In the genomic region with DNA sequence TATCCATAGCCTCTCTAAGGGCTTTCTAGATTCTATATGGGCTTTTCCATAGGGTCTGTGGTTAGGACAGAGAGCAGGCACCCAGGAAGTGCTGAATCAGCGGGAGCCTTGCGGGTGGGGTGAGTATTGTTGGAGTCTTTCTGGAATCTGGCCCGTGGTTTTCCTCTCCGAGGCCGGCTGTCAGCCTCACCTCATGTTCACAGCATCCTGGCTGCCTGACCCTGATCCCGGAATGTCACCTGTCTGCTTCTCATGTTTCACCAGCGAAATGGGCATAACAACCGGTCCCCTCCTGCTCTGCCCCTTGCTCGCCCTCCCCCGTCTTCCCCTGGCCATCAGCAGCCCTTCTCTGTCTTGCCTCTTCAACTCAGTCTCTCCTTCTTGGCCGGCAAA, we compare ENCODE assay signal across 9 cellular contexts. TPM values are rescaled to one million over a fixed set of nuclear protein-coding genes. Genes with fewer than 3 reads are reported as not detected.
A peak's percentile ranks its signal among the peaks of the same experiment; 100 is the strongest.
DNase-seq lines count a peak whose midpoint lies in the region; ATAC-seq and TF ChIP-seq lines count a peak whose summit lies in the region.
"Had no signal": no experiment of that assay in that cellular context is flagged by ENCODE, and none has a peak within 500 bp of the region (broad histone marks: within the 10 kb centered on the region; RNA-seq: fewer than 3 reads in every experiment).

No MANE protein-coding gene starts in this region.

- CTCF ChIA-PET in CD4-positive, alpha-beta T cell (lab: Charles Lee) = no interaction called here
- CTCF ChIA-PET in naive thymus-derived CD4-positive, alpha-beta T cell (lab: Charles Lee) = no interaction called here

- intact Hi-C loops in CD4-positive, alpha-beta T cell (cut with DNase I, micrococcal nuclease) = no loop called here
- intact Hi-C loops in naive thymus-derived CD4-positive, alpha-beta T cell (cut with micrococcal nuclease) = loop anchor here in 1 of 2 donors (1.0 kb wide), 1 partner anchor 8 kb away; no protein-coding TSS in a partner anchor

- TF ChIP-seq CTCF in CD4-positive, alpha-beta T cell (IDR thresholded peaks at IDR 0.05) = no peak
- TF ChIP-seq CTCF in chondrocyte (IDR thresholded peaks at IDR 0.05) = no peak
- no peak for TF ChIP-seq CTCF in BE2C (IDR thresholded peaks at IDR 0.05; ENCODE audit: low read depth, low read length)
- TF ChIP-seq CTCF in HFFc6 (IDR thresholded peaks at IDR 0.05) = no peak

- H3K36me3 ChIP-seq in naive thymus-derived CD4-positive, alpha-beta T cell (ENCODE audit: control insufficient read depth in 2 of 3, insufficient read depth in 3 of 3, low read length in 3 of 3) = no peaks in the 10 kb centered on the region
- no peaks in the 10 kb centered on the region for H3K36me3 ChIP-seq in BE2C

- no peak for ATAC-seq in CD4-positive, alpha-beta T cell (ENCODE audit: poor library complexity)
- ATAC-seq in naive thymus-derived CD4-positive, alpha-beta T cell = no peak
- ATAC-seq in HG03354 (IDR thresholded peaks at IDR 0.05; ENCODE audit: poor library complexity, severe bottlenecking, unreplicated experiment) = no peak

- peaks cover 61% of the 10 kb centered on the region for H3K4me1 Mint-ChIP-seq in CD4-positive, alpha-beta T cell (ENCODE audit: low read depth)
- H3K4me1 Mint-ChIP-seq in chondrocyte (ENCODE audit: low read depth) (peaks cover 33% of the 10 kb centered on the region), HFFc6 (ENCODE audit: low read depth) (peaks cover 38% of the 10 kb centered on the region)
- peaks cover 43 to 89% (median 64%) of the 10 kb centered on the region in 7 donors for H3K4me1 Mint-ChIP-seq in naive thymus-derived CD4-positive, alpha-beta T cell

- DNase-seq in CD4-positive, alpha-beta T cell = no peak
- DNase-seq in HT1080 (ENCODE audit: low read depth) (peak; percentile 46), chondrocyte (ENCODE audit: low spot score) (no peak), BE2C (no peak), HFFc6 (no peak), NCI-H1048 (lab: John Stamatoyannopoulos, UW) (no peak)
- no peak for DNase-seq in naive thymus-derived CD4-positive, alpha-beta T cell
- DNase-seq: activated CD4-positive, CD25-positive, alpha-beta regulatory T cell treated with anti-CD3 and anti-CD28 coated beads, Interleukin-2, amount 50 U/mL, for 72 hours had no signal

- H3K4me1 ChIP-seq in naive thymus-derived CD4-positive, alpha-beta T cell (ENCODE audit: control insufficient read depth in 2 of 2, insufficient read depth in 2 of 2, low read length in 2 of 2) = peaks cover 0 to 63% of the 10 kb centered on the region in 2 donors
- peaks cover 20% of the 10 kb centered on the region for H3K4me1 ChIP-seq in BE2C

- POLR2A ChIA-PET in CD4-positive, alpha-beta T cell (lab: Charles Lee) = interaction anchor here (3.3 kb wide), 1 partner anchor 13 kb away, joined by 21 read pairs; no protein-coding TSS in a partner anchor
- POLR2A ChIA-PET in naive thymus-derived CD4-positive, alpha-beta T cell (lab: Charles Lee) = interaction anchor here (1.9 to 10.6 kb wide), 4 partner anchors 7 to 35 kb away, joined by 10 to 172 read pairs (median 12); no protein-coding TSS in a partner anchor

- H3K9me3 ChIP-seq in CD4-positive, alpha-beta T cell (ENCODE audit: control insufficient read depth, low read length) = no peaks in the 10 kb centered on the region
- H3K9me3 ChIP-seq in naive thymus-derived CD4-positive, alpha-beta T cell (ENCODE audit: control insufficient read depth in 2 of 3, low read length in 3 of 3) = no peaks in the 10 kb centered on the region
- H3K9me3 ChIP-seq in BE2C = no peaks in the 10 kb centered on the region

- H3K27ac ChIP-seq in CD4-positive, alpha-beta T cell (ENCODE audit: low read depth, low read length) = no peak overlapping the region
- no peak overlapping the region for H3K27ac ChIP-seq in naive thymus-derived CD4-positive, alpha-beta T cell (ENCODE audit: low read depth, low read length)

- H3K4me3 Mint-ChIP-seq in CD4-positive, alpha-beta T cell = no peak overlapping the region
- H3K4me3 Mint-ChIP-seq in chondrocyte (ENCODE audit: unreplicated experiment) = no peak overlapping the region
- peak overlapping the region in 9 of 10 donors; percentile 4 to 78 (median 57) for H3K4me3 Mint-ChIP-seq in naive thymus-derived CD4-positive, alpha-beta T cell
- no peak overlapping the region for H3K4me3 Mint-ChIP-seq in HFFc6

- peak overlapping the region; percentile 62 for H3K27ac Mint-ChIP-seq in CD4-positive, alpha-beta T cell
- H3K27ac Mint-ChIP-seq in chondrocyte (ENCODE audit: unreplicated experiment) = peak overlapping the region; percentile 3
- H3K27ac Mint-ChIP-seq in naive thymus-derived CD4-positive, alpha-beta T cell = peak overlapping the region in 7 of 9 donors; percentile 4 to 82 (median 78)
- H3K27ac Mint-ChIP-seq in HFFc6 = no peak overlapping the region

- H3K4me3 ChIP-seq in naive thymus-derived CD4-positive, alpha-beta T cell (ENCODE audit: low read length) = no peak overlapping the region
- H3K4me3 ChIP-seq in BE2C (ENCODE audit: low read depth, low read length) = no peak overlapping the region

- no peaks in the 10 kb centered on the region for H3K27me3 Mint-ChIP-seq in CD4-positive, alpha-beta T cell
- H3K27me3 Mint-ChIP-seq in chondrocyte (ENCODE audit: low read depth) (no peaks in the 10 kb centered on the region), HFFc6 (ENCODE audit: insufficient read depth) (no peaks in the 10 kb centered on the region; the same call in 1 of the 2 replicates)
- H3K27me3 Mint-ChIP-seq in naive thymus-derived CD4-positive, alpha-beta T cell = no peaks in the 10 kb centered on the region

- no peaks in the 10 kb centered on the region for H3K36me3 Mint-ChIP-seq in CD4-positive, alpha-beta T cell (ENCODE audit: low read depth)
- H3K36me3 Mint-ChIP-seq in chondrocyte (ENCODE audit: low read depth) (no peaks in the 10 kb centered on the region), HFFc6 (ENCODE audit: low read depth) (no peaks in the 10 kb centered on the region)
- peaks cover 0 to 2% (median 0%) of the 10 kb centered on the region in 5 donors for H3K36me3 Mint-ChIP-seq in naive thymus-derived CD4-positive, alpha-beta T cell

- H3K27me3 ChIP-seq in CD4-positive, alpha-beta T cell (ENCODE audit: control insufficient read depth, insufficient read depth, low read length) = no peaks in the 10 kb centered on the region
- H3K27me3 ChIP-seq in naive thymus-derived CD4-positive, alpha-beta T cell (ENCODE audit: control insufficient read depth in 2 of 2, insufficient read depth in 2 of 2, low read length in 2 of 2) = no peaks in the 10 kb centered on the region
- no peaks in the 10 kb centered on the region for H3K27me3 ChIP-seq in BE2C

- H3K9me3 Mint-ChIP-seq in CD4-positive, alpha-beta T cell = no peaks in the 10 kb centered on the region
- no peaks in the 10 kb centered on the region for H3K9me3 Mint-ChIP-seq in chondrocyte (ENCODE audit: low read depth)
- no peaks in the 10 kb centered on the region for H3K9me3 Mint-ChIP-seq in naive thymus-derived CD4-positive, alpha-beta T cell
- H3K9me3 Mint-ChIP-seq in HFFc6 = no peaks in the 10 kb centered on the region

RNA-seq across cellular contexts. Expression of a gene that starts 36.5 kb away (rescaled TPM):
- total RNA-seq in CD4-positive, alpha-beta T cell = 100 to 1,000 TPM; 427 to 436 TPM
- total RNA-seq in HT1080 (2014; rRNA removed; shearing (Covaris generic)) = 13.0 and 16.1 TPM in 2 replicates
- polyA plus RNA-seq in HT1080 (2015; cell fraction: cytosol; rRNA removed) = 114 and 121 TPM in 2 replicates
- polyA plus RNA-seq in HT1080 (2015; cell fraction: nucleus; rRNA removed) = 143 and 155 TPM in 2 replicates
- 68.5 to 241 TPM (median 227 TPM) in 3 replicates for total RNA-seq in chondrocyte
- 100 to 1,000 TPM in 3 of 5 experiments, 10 to 100 TPM in 2; 25.4 to 335 (median 135) TPM for total RNA-seq in naive thymus-derived CD4-positive, alpha-beta T cell
- 100 to 1,000 TPM in 1 of 2 donors, 10 to 100 TPM in 1; 80.4 to 219 TPM for polyA plus RNA-seq in naive thymus-derived CD4-positive, alpha-beta T cell
- polyA plus RNA-seq in BE2C (2012; ENCODE audit: insufficient read depth, insufficient read length, low read depth) = 468 TPM
- 10 to 100 TPM; 27.7 to 32.4 (median 30.0) TPM for total RNA-seq in HFFc6 (2021; fragmentation: NEBNext Ultra II Directional; extraction: Animal tissue kit (Norgen Biotek cat#: 25700))

RNA-seq across cellular contexts. Expression of a gene that starts 44.5 kb away (rescaled TPM):
- total RNA-seq in CD4-positive, alpha-beta T cell = 10 to 100 TPM; 25.2 to 27.0 TPM
- 43.8 and 53.5 TPM in 2 replicates for total RNA-seq in HT1080 (2014; rRNA removed; shearing (Covaris generic))
- 30.4 and 32.9 TPM in 2 replicates for polyA plus RNA-seq in HT1080 (2015; cell fraction: cytosol; rRNA removed)
- 32.7 and 33.9 TPM in 2 replicates for polyA plus RNA-seq in HT1080 (2015; cell fraction: nucleus; rRNA removed)
- total RNA-seq in chondrocyte = 27.3 to 29.8 TPM (median 28.7 TPM) in 3 replicates
- total RNA-seq in naive thymus-derived CD4-positive, alpha-beta T cell = 10 to 100 TPM; 24.6 to 40.5 (median 36.2) TPM
- polyA plus RNA-seq in naive thymus-derived CD4-positive, alpha-beta T cell = 10 to 100 TPM; 17.6 to 27.6 TPM
- 42.2 TPM for polyA plus RNA-seq in BE2C (2012; ENCODE audit: insufficient read depth, insufficient read length, low read depth)
- total RNA-seq in HFFc6 (2021; fragmentation: NEBNext Ultra II Directional; extraction: Animal tissue kit (Norgen Biotek cat#: 25700)) = 10 to 100 TPM; 36.3 to 42.5 (median 39.0) TPM

Comparison
In these comparisons a context has a peak if more than half of its experiments do, and no peak if none do; other contexts are left out.
1. H3K4me3 Mint-ChIP-seq: peak in naive thymus-derived CD4-positive, alpha-beta T cell (9 of 10); none in CD4-positive, alpha-beta T cell (single experiment), chondrocyte (single experiment) and HFFc6 (single experiment).